In genomic region chr9:130936285-130937117, GRCh38 we compare ENCODE assay signal across 9 cellular contexts. TPM values are rescaled to one million over a fixed set of nuclear protein-coding genes. Genes with fewer than 3 reads are reported as not detected.
DNase-seq lines count a peak whose midpoint lies in the region; ATAC-seq and TF ChIP-seq lines count a peak whose summit lies in the region.
"Had no signal": no experiment of that assay in that cellular context is flagged by ENCODE, and none has a peak within 500 bp of the region (broad histone marks: within the 10 kb centered on the region; RNA-seq: fewer than 3 reads in every experiment).

No MANE protein-coding gene starts in this region.

- DNase-seq in GM23338 (ENCODE audit: low spot score) (peak; percentile 81), immature natural killer cell (no peak), inferior parietal cortex (ENCODE audit: extremely low spot score) (no peak)
- DNase-seq in activated T-helper 1 cell treated with anti-CD3 and anti-CD28 coated beads, Interleukin-12 subunit alpha, Interleukin-12 subunit beta, Interleukin-2, Interleukin-4 antibody, amounts not matched to agents 30 ng/mL and 10 ng/mL and 1 ng/mL, durations not matched to agents 14 hours and 24 hours and 36 hours (ENCODE audit: low spot score): no peak

- H3K27ac Mint-ChIP-seq in GM23338 (no peak overlapping the region), immature natural killer cell (no peak overlapping the region)
- H3K27ac Mint-ChIP-seq in activated T-helper 1 cell treated with anti-CD3 and anti-CD28 coated beads, Interleukin-12 subunit alpha, Interleukin-12 subunit beta, Interleukin-2, Interleukin-4 antibody, amounts not matched to agents 30 ng/mL and 10 ng/mL and 1 ng/mL, durations not matched to agents 14 hours and 24 hours and 36 hours: no peak overlapping the region

- H4K20me1 ChIP-seq in GM23338 (replicated peaks; ENCODE audit: insufficient read depth): no peaks in the 10 kb centered on the region

- H3K27me3 ChIP-seq in GM23338 (ENCODE audit: insufficient read depth): peaks cover 43% of the 10 kb centered on the region

- peaks cover 53% of the 10 kb centered on the region for H3K27me3 Mint-ChIP-seq in GM23338 (ENCODE audit: insufficient read depth, low read depth, poor library complexity)
- peaks cover 52% of the 10 kb centered on the region for H3K27me3 Mint-ChIP-seq in activated T-helper 1 cell treated with anti-CD3 and anti-CD28 coated beads, Interleukin-12 subunit alpha, Interleukin-12 subunit beta, Interleukin-2, Interleukin-4 antibody, amounts not matched to agents 30 ng/mL and 10 ng/mL and 1 ng/mL, durations not matched to agents 14 hours and 24 hours and 36 hours (ENCODE audit: insufficient read depth)
- peaks cover 3 to 34% (median 12%) of the 10 kb centered on the region in 3 donors for H3K27me3 Mint-ChIP-seq in immature natural killer cell (ENCODE audit: low read depth in 3 of 3)

- H3K4me1 ChIP-seq in GM23338 (ENCODE audit: insufficient read depth): peaks cover 54% of the 10 kb centered on the region

- no peak overlapping the region for H3K4me3 ChIP-seq in GM23338

- ATAC-seq in GM23338 (peak; percentile 37), HG03159 (IDR thresholded peaks at IDR 0.05; ENCODE audit: unreplicated experiment) (no peak), HG02588 (IDR thresholded peaks at IDR 0.05; ENCODE audit: unreplicated experiment) (no peak), GM18907 (IDR thresholded peaks at IDR 0.05; ENCODE audit: unreplicated experiment) (no peak)
- ATAC-seq: left lobe of liver had no signal

- H3K4me3 Mint-ChIP-seq in GM23338 (peak overlapping the region; percentile 48), immature natural killer cell (peak overlapping the region in 3 of 5 donors; percentile 8 to 43 (median 36))
- peak overlapping the region; percentile 22 for H3K4me3 Mint-ChIP-seq in activated T-helper 1 cell treated with anti-CD3 and anti-CD28 coated beads, Interleukin-12 subunit alpha, Interleukin-12 subunit beta, Interleukin-2, Interleukin-4 antibody, amounts not matched to agents 30 ng/mL and 10 ng/mL and 1 ng/mL, durations not matched to agents 14 hours and 24 hours and 36 hours

- H3K36me3 ChIP-seq in GM23338 (ENCODE audit: insufficient read depth): no peaks in the 10 kb centered on the region

- H2AFZ ChIP-seq in GM23338: no peak overlapping the region

- H3F3A ChIP-seq in GM23338 (replicated peaks; ENCODE audit: low read depth): peaks cover 16% of the 10 kb centered on the region

- no peaks in the 10 kb centered on the region for H3K79me2 ChIP-seq in GM23338 (replicated peaks; ENCODE audit: insufficient read depth)

- intact Hi-C loops in activated T-helper 1 cell treated with anti-CD3 and anti-CD28 coated beads, Interleukin-12 subunit alpha, Interleukin-12 subunit beta, Interleukin-2, Interleukin-4 antibody, amounts not matched to agents 30 ng/mL and 10 ng/mL and 1 ng/mL, durations not matched to agents 14 hours and 24 hours and 36 hours (cut with micrococcal nuclease): no loop called here

- H3K36me3 Mint-ChIP-seq in GM23338 (ENCODE audit: low read depth): no peaks in the 10 kb centered on the region; the same call in 2 of the 3 replicates
- no peaks in the 10 kb centered on the region for H3K36me3 Mint-ChIP-seq in activated T-helper 1 cell treated with anti-CD3 and anti-CD28 coated beads, Interleukin-12 subunit alpha, Interleukin-12 subunit beta, Interleukin-2, Interleukin-4 antibody, amounts not matched to agents 30 ng/mL and 10 ng/mL and 1 ng/mL, durations not matched to agents 14 hours and 24 hours and 36 hours (ENCODE audit: low read depth)
- H3K36me3 Mint-ChIP-seq in immature natural killer cell: peaks cover 0 to 4% (median 0%) of the 10 kb centered on the region in 3 donors

- H3K4me1 Mint-ChIP-seq in GM23338: peaks cover 60% of the 10 kb centered on the region
- peaks cover 4% of the 10 kb centered on the region for H3K4me1 Mint-ChIP-seq in activated T-helper 1 cell treated with anti-CD3 and anti-CD28 coated beads, Interleukin-12 subunit alpha, Interleukin-12 subunit beta, Interleukin-2, Interleukin-4 antibody, amounts not matched to agents 30 ng/mL and 10 ng/mL and 1 ng/mL, durations not matched to agents 14 hours and 24 hours and 36 hours (ENCODE audit: low read depth)
- H3K4me1 Mint-ChIP-seq in immature natural killer cell: peaks cover 7 to 10% of the 10 kb centered on the region in 2 donors

- TF ChIP-seq CTCF in 22Rv1 (IDR thresholded peaks at IDR 0.05): no peak
- TF ChIP-seq CTCF in GM23338 (conservative IDR thresholded peaks at IDR 0.05; ENCODE audit: low read depth in 2 of 2): no peak

- H3K9me3 Mint-ChIP-seq in GM23338: no peaks in the 10 kb centered on the region; the same call in 2 of the 3 replicates
- no peaks in the 10 kb centered on the region for H3K9me3 Mint-ChIP-seq in activated T-helper 1 cell treated with anti-CD3 and anti-CD28 coated beads, Interleukin-12 subunit alpha, Interleukin-12 subunit beta, Interleukin-2, Interleukin-4 antibody, amounts not matched to agents 30 ng/mL and 10 ng/mL and 1 ng/mL, durations not matched to agents 14 hours and 24 hours and 36 hours
- H3K9me3 Mint-ChIP-seq in immature natural killer cell: peaks cover 0 to 4% (median 0%) of the 10 kb centered on the region in 6 donors

- H3K9me2 ChIP-seq in GM23338 (ENCODE audit: insufficient read depth): no peaks in the 10 kb centered on the region

- peak overlapping the region; percentile 53 for H3K27ac ChIP-seq in 22Rv1
- no peak overlapping the region for H3K27ac ChIP-seq in GM23338 (ENCODE audit: low read depth)

- peak overlapping the region; percentile 36; the same call in 1 of the 2 replicates for H3K4me2 ChIP-seq in GM23338

TF ChIP-seq in GM23338, 12 proteins besides CTCF, POLR2A, EP300 and RAD21 (continues in another document):
- no peak for TF ChIP-seq NANOG (IDR thresholded peaks at IDR 0.05; ENCODE audit: borderline replicate concordance)
- no peak for TF ChIP-seq CREB1 (CRISPR knock-in tag; IDR thresholded peaks at IDR 0.05; ENCODE audit: low read depth)
- TF ChIP-seq ZNF331 (CRISPR knock-in tag; IDR thresholded peaks at IDR 0.05; ENCODE audit: low read depth): no peak
- TF ChIP-seq ETS1 (IDR thresholded peaks at IDR 0.05): no peak

RNA-seq across cellular contexts. Expression of gene FIBCD1, which starts 2.5 kb away (rescaled TPM):
- 4.4 and 15.5 TPM in 2 replicates for total RNA-seq in GM23338 (2014; rRNA removed; shearing (Covaris generic))
- polyA plus RNA-seq in GM23338 (2016; fragmentation: Nextera tagmentation; extraction: Ambion mirVana) (5.6 and 9.0 TPM in 2 replicates), immature natural killer cell (not detected)
- not detected in 2 replicates for total RNA-seq in activated T-helper 1 cell treated with anti-CD3 and anti-CD28 coated beads, Interleukin-12 subunit alpha, Interleukin-12 subunit beta, Interleukin-2, Interleukin-4 antibody, amounts not matched to agents 30 ng/mL and 10 ng/mL and 1 ng/mL, durations not matched to agents 14 hours and 24 hours and 36 hours
- total RNA-seq: left lobe of liver had no signal

RNA-seq across cellular contexts. Expression of gene QRFP, which starts 39.9 kb away (rescaled TPM):
- total RNA-seq in GM23338 (2014; rRNA removed; shearing (Covaris generic)): not detected in 2 replicates
- not detected in 2 replicates for polyA plus RNA-seq in GM23338 (2016; fragmentation: Nextera tagmentation; extraction: Ambion mirVana)
- not detected in 2 replicates for total RNA-seq in activated T-helper 1 cell treated with anti-CD3 and anti-CD28 coated beads, Interleukin-12 subunit alpha, Interleukin-12 subunit beta, Interleukin-2, Interleukin-4 antibody, amounts not matched to agents 30 ng/mL and 10 ng/mL and 1 ng/mL, durations not matched to agents 14 hours and 24 hours and 36 hours
- not detected for polyA plus RNA-seq in immature natural killer cell
- total RNA-seq: left lobe of liver had no signal
